ENCODE assay signal across 11 cellular contexts in the genomic region with DNA sequence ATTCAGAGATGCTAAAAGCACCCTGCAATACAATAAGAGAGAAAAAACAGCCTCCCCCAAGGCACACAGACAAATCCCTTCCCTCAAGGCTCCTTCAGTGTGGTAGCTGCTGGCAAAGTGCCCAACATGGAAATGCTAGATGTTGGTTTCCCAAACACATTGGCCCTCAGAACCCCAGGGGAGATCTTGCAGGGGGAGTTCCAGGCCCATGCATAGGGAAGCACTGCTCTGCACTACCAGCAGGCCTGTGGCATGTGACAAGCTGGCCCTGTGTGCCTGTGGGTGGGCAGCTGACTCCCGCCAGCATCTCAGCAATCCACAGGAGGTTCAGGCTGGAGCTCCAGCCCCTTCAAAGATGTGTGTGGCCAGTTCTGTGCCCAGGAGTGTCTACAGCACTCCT. TPM values are rescaled to one million over a fixed set of nuclear protein-coding genes. Genes with fewer than 3 reads are reported as not detected.
DNase-seq lines count a peak whose midpoint lies in the region; ATAC-seq and TF ChIP-seq lines count a peak whose summit lies in the region.
"Had no signal": no experiment of that assay in that cellular context is flagged by ENCODE, and none has a peak within 500 bp of the region (broad histone marks: within the 10 kb centered on the region; RNA-seq: fewer than 3 reads in every experiment).

No MANE protein-coding gene starts in this region.

- H3K4me3 Mint-ChIP-seq in activated T-helper 2 cell treated with anti-CD3 and anti-CD28 coated beads, Interferon-gamma antibody, Interleukin-2, Interleukin-4, amounts not matched to agents 10 μg/mL and 5 μg/mL and 100 μg/mL, durations not matched to agents 14 hours and 24 hours and 36 hours (ENCODE audit: low read depth), result peak overlapping the region; percentile 53

- intact Hi-C loops in activated T-helper 2 cell treated with anti-CD3 and anti-CD28 coated beads, Interferon-gamma antibody, Interleukin-2, Interleukin-4, amounts not matched to agents 10 μg/mL and 5 μg/mL and 100 μg/mL, durations not matched to agents 14 hours and 24 hours and 36 hours (cut with micrococcal nuclease), result loop anchor here (1.0 to 10.0 kb wide), 6 partner anchors 8 to 569 kb away; partner anchors contain the start of genes BMS1, CSGALNACT2 and HNRNPF

- peak overlapping the region; percentile 75 for H3K27ac ChIP-seq in neutrophil

- H3K4me1 ChIP-seq in neutrophil (ENCODE audit: control insufficient read depth in 1 of 2, insufficient read depth in 1 of 2, low read depth in 1 of 2, low read length in 1 of 2), result peaks cover 20 to 22% of the 10 kb centered on the region in 2 experiments

- peak; percentile 4 for DNase-seq in DMS79 treated with DMSO at 0.1 percent for 48 hours (lab: John Stamatoyannopoulos, UW)
- no peak for DNase-seq in DMS79 (lab: John Stamatoyannopoulos, UW)
- no peak for DNase-seq in activated T-helper 2 cell treated with anti-CD3 and anti-CD28 coated beads, Interferon-gamma antibody, Interleukin-2, Interleukin-4, amounts not matched to agents 10 μg/mL and 5 μg/mL and 100 μg/mL, durations not matched to agents 14 hours and 24 hours and 36 hours (ENCODE audit: low spot score)
- DNase-seq in H7, result no peak
- no peak for DNase-seq in NCI-H2227 treated with DMSO at 0.1 percent for 48 hours (lab: John Stamatoyannopoulos, UW)
- DNase-seq: 8988T, MM.1S had no signal

- H3K27me3 ChIP-seq in neutrophil, result no peaks in the 10 kb centered on the region
- H3K27me3 ChIP-seq in H7 (ENCODE audit: control insufficient read depth, insufficient read depth, low read length), result no peaks in the 10 kb centered on the region

- no peaks in the 10 kb centered on the region for H3K9me3 ChIP-seq in neutrophil

- ATAC-seq in GM21825 (IDR thresholded peaks at IDR 0.05; ENCODE audit: unreplicated experiment), result peak; percentile 13
- ATAC-seq in GM21737 (IDR thresholded peaks at IDR 0.05; ENCODE audit: unreplicated experiment), result no peak

- H3K27ac Mint-ChIP-seq in activated T-helper 2 cell treated with anti-CD3 and anti-CD28 coated beads, Interferon-gamma antibody, Interleukin-2, Interleukin-4, amounts not matched to agents 10 μg/mL and 5 μg/mL and 100 μg/mL, durations not matched to agents 14 hours and 24 hours and 36 hours, result peak overlapping the region; percentile 88

- no peaks in the 10 kb centered on the region for H3K36me3 ChIP-seq in neutrophil
- H3K36me3 ChIP-seq in H7 (replicated peaks; ENCODE audit: control insufficient read depth, insufficient read depth, low read length), result no peaks in the 10 kb centered on the region

- no peaks in the 10 kb centered on the region for H3K9me3 Mint-ChIP-seq in activated T-helper 2 cell treated with anti-CD3 and anti-CD28 coated beads, Interferon-gamma antibody, Interleukin-2, Interleukin-4, amounts not matched to agents 10 μg/mL and 5 μg/mL and 100 μg/mL, durations not matched to agents 14 hours and 24 hours and 36 hours

- no peaks in the 10 kb centered on the region for H3K36me3 Mint-ChIP-seq in activated T-helper 2 cell treated with anti-CD3 and anti-CD28 coated beads, Interferon-gamma antibody, Interleukin-2, Interleukin-4, amounts not matched to agents 10 μg/mL and 5 μg/mL and 100 μg/mL, durations not matched to agents 14 hours and 24 hours and 36 hours (ENCODE audit: low read depth)

- no peaks in the 10 kb centered on the region for H3K27me3 Mint-ChIP-seq in activated T-helper 2 cell treated with anti-CD3 and anti-CD28 coated beads, Interferon-gamma antibody, Interleukin-2, Interleukin-4, amounts not matched to agents 10 μg/mL and 5 μg/mL and 100 μg/mL, durations not matched to agents 14 hours and 24 hours and 36 hours (ENCODE audit: low read depth)

- H3K4me1 Mint-ChIP-seq in activated T-helper 2 cell treated with anti-CD3 and anti-CD28 coated beads, Interferon-gamma antibody, Interleukin-2, Interleukin-4, amounts not matched to agents 10 μg/mL and 5 μg/mL and 100 μg/mL, durations not matched to agents 14 hours and 24 hours and 36 hours (ENCODE audit: low read depth), result peaks cover 35% of the 10 kb centered on the region

- TF ChIP-seq CTCF in neutrophil (IDR thresholded peaks at IDR 0.05), result no peak

- H3K4me3 ChIP-seq in neutrophil (ENCODE audit: low read depth in 1 of 2, low read length in 1 of 2) (no peak overlapping the region), H7 (ENCODE audit: insufficient read depth, low read depth, low read length) (no peak overlapping the region)
- H3K4me3 ChIP-seq: lung had no signal

RNA-seq across cellular contexts. Expression of gene CSGALNACT2, which starts 16.8 kb away (rescaled TPM):
- total RNA-seq in activated T-helper 2 cell treated with anti-CD3 and anti-CD28 coated beads, Interferon-gamma antibody, Interleukin-2, Interleukin-4, amounts not matched to agents 10 μg/mL and 5 μg/mL and 100 μg/mL, durations not matched to agents 14 hours and 24 hours and 36 hours, result 25.2 and 25.6 TPM in 2 replicates
- total RNA-seq in H7 (2014; rRNA removed; shearing (Covaris generic)), result 1.2 and 2.8 TPM in 2 replicates

RNA-seq across cellular contexts. Expression of gene RET, which starts 44.6 kb away (rescaled TPM):
- total RNA-seq in activated T-helper 2 cell treated with anti-CD3 and anti-CD28 coated beads, Interferon-gamma antibody, Interleukin-2, Interleukin-4, amounts not matched to agents 10 μg/mL and 5 μg/mL and 100 μg/mL, durations not matched to agents 14 hours and 24 hours and 36 hours, result 0.21 and 0.59 TPM in 2 replicates
- 9.7 and 16.0 TPM in 2 replicates for total RNA-seq in H7 (2014; rRNA removed; shearing (Covaris generic))
